In genomic region chr17:12421077-12421476, GRCh38 we compare ENCODE assay signal across 23 cellular contexts.
"Had no signal": no experiment of that assay in that cellular context is flagged by ENCODE, and none has a peak within 500 bp of the region (broad histone marks: within the 10 kb centered on the region; RNA-seq: fewer than 3 reads in every experiment).

No MANE protein-coding gene starts in this region.

- H3K4me3 ChIP-seq: breast epithelium, left lung, lung, pancreas, prostate gland, right atrium auricular region had no signal

- H3K4me1 Mint-ChIP-seq: activated CD4-positive, alpha-beta T cell treated with anti-CD3 and anti-CD28 coated beads for 36 hours; central memory CD8-positive, alpha-beta T cell had no signal

- H3K27ac ChIP-seq: breast epithelium, left lung, pancreas, right atrium auricular region had no signal

- H3K27me3 Mint-ChIP-seq: activated CD4-positive, alpha-beta T cell treated with anti-CD3 and anti-CD28 coated beads for 36 hours; central memory CD8-positive, alpha-beta T cell; dendritic cell treated with granulocyte-macrophage colony-stimulating factor and Interleukin-4, amounts not matched to agents 40 ng/mL and 50 ng/mL, for 4 days had no signal

- H3K4me3 Mint-ChIP-seq: activated CD4-positive, alpha-beta T cell treated with anti-CD3 and anti-CD28 coated beads for 36 hours; activated T-cell treated with anti-CD3 and anti-CD28 coated beads, Interleukin-2, amount 50 U/mL, for 72 hours; central memory CD8-positive, alpha-beta T cell; dendritic cell treated with granulocyte-macrophage colony-stimulating factor and Interleukin-4, amounts not matched to agents 40 ng/mL and 50 ng/mL, for 4 days; endodermal cell had no signal

- H3K27ac Mint-ChIP-seq: activated CD4-positive, alpha-beta T cell treated with anti-CD3 and anti-CD28 coated beads for 36 hours; activated naive CD4-positive, alpha-beta T cell treated with anti-CD3 and anti-CD28 coated beads, Interleukin-2, amount 50 U/mL, for 72 hours; activated T-cell treated with anti-CD3 and anti-CD28 coated beads, Interleukin-2, amount 50 U/mL, for 72 hours; dendritic cell treated with granulocyte-macrophage colony-stimulating factor and Interleukin-4, amounts not matched to agents 40 ng/mL and 50 ng/mL, for 4 days; endodermal cell had no signal

- H3K4me1 ChIP-seq: breast epithelium, left lung, pancreas, right atrium auricular region had no signal

- H3K9me3 ChIP-seq: pancreas, prostate gland, right atrium auricular region had no signal

- DNase-seq: activated CD4-positive, alpha-beta T cell treated with anti-CD3 and anti-CD28 coated beads for 36 hours; activated CD4-positive, CD25-positive, alpha-beta regulatory T cell; activated naive CD4-positive, alpha-beta T cell; activated T-cell treated with anti-CD3 and anti-CD28 coated beads for 4 hours; activated T-cell treated with anti-CD3 and anti-CD28 coated beads, Interleukin-2, amount 50 U/mL, for 72 hours; endodermal cell; foreskin melanocyte; left lung; mesendoderm; nucleus accumbens; pancreas; stimulated activated CD4-positive, alpha-beta T cell treated with anti-CD3 and anti-CD28 coated beads, Interleukin-15, amount 100 ng/mL, for 24 hours; stimulated activated naive CD8-positive, alpha-beta T cell treated with anti-CD3 and anti-CD28 coated beads, Interleukin-15, Interleukin-2, amounts not matched to agents 100 U/mL and 50 U/mL, for 24 hours; substantia nigra; T-helper 2 cell had no signal

- H3K27me3 ChIP-seq: breast epithelium, left lung, pancreas, right atrium auricular region had no signal

- ATAC-seq: activated CD4-positive, alpha-beta T cell treated with anti-CD3 and anti-CD28 coated beads for 36 hours; activated naive CD4-positive, alpha-beta T cell treated with anti-CD3 and anti-CD28 coated beads, Interleukin-2, amount 50 U/mL, for 72 hours; activated T-cell treated with anti-CD3 and anti-CD28 coated beads, Interleukin-2, amount 50 U/mL, for 72 hours; esophagus mucosa; left lung; pancreas; stimulated activated naive CD8-positive, alpha-beta T cell treated with anti-CD3 and anti-CD28 coated beads, Interleukin-15, Interleukin-2, amounts not matched to agents 100 U/mL and 50 U/mL, for 24 hours had no signal

- H3K36me3 ChIP-seq: breast epithelium, left lung, pancreas, prostate gland, right atrium auricular region had no signal
